In genomic region chr17:75590849-75591721, GRCh38 we compare ENCODE assay signal across 16 cellular contexts. TPM values are rescaled to one million over a fixed set of nuclear protein-coding genes. Genes with fewer than 3 reads are reported as not detected.
A peak's percentile ranks its signal among the peaks of the same experiment; 100 is the strongest.
DNase-seq lines count a peak whose midpoint lies in the region; ATAC-seq, FAIRE-seq and TF ChIP-seq lines count a peak whose summit lies in the region.
"Had no signal": no experiment of that assay in that cellular context is flagged by ENCODE, and none has a peak within 500 bp of the region (broad histone marks: within the 10 kb centered on the region; RNA-seq: fewer than 3 reads in every experiment).

No MANE protein-coding gene starts in this region.

- no peak for FAIRE-seq in GM12878 (lab: Jason Lieb, UNC)
- FAIRE-seq: K562 had no signal

- H3K27me3 ChIP-seq in BLaER1 (no peaks in the 10 kb centered on the region), H7 (ENCODE audit: control insufficient read depth, insufficient read depth, low read length) (peaks cover 26% of the 10 kb centered on the region), GM12878 (replicated peaks in 1 of 2; ENCODE audit: control insufficient read depth in 2 of 2, insufficient read depth in 2 of 2, low read length in 1 of 2) (peaks cover 5 to 9% of the 10 kb centered on the region in 2 experiments)

- WGBS in GM12878 (ENCODE audit: insufficient coverage, insufficient replicate concordance, low lambda C conversion rate, missing lambda C conversion rate): 53% methylated on average over 12 of the region's 12 CpGs

- ATAC-seq in GM12878: no peak
- ATAC-seq in HG03039 (IDR thresholded peaks at IDR 0.05; ENCODE audit: unreplicated experiment): no peak
- no peak for ATAC-seq in GM21390 (IDR thresholded peaks at IDR 0.05; ENCODE audit: unreplicated experiment)
- ATAC-seq in left ventricle myocardium superior: no peak
- ATAC-seq: activated CD4-positive, alpha-beta T cell treated with anti-CD3 and anti-CD28 coated beads for 36 hours; activated T-cell treated with anti-CD3 and anti-CD28 coated beads, Interleukin-2, amount 50 U/mL, for 72 hours; GM23338; K562 had no signal

- H3K9ac ChIP-seq in BLaER1 (peak overlapping the region; percentile 76; the same call in 1 of the 2 replicates), GM12878 (ENCODE audit: control insufficient read depth, insufficient read depth, low read length) (no peak overlapping the region)

- POLR2A ChIA-PET in GM12878 (lab: Charles Lee): no interaction called here

- peaks cover 61% of the 10 kb centered on the region for H4K20me1 ChIP-seq in BLaER1
- no peaks in the 10 kb centered on the region for H4K20me1 ChIP-seq in GM12878 (ENCODE audit: control insufficient read depth, insufficient read depth)

- H3K79me2 ChIP-seq in GM12878 (ENCODE audit: control insufficient read depth, insufficient read depth, low read length): no peaks in the 10 kb centered on the region

- intact Hi-C loops in GM12878 (cut with micrococcal nuclease; ENCODE audit: unreplicated experiment): no loop called here
- intact Hi-C loops in left ventricle myocardium superior (cut with micrococcal nuclease): no loop called here

- no peak for TF ChIP-seq RAD21 in GM12878 (IDR thresholded peaks at IDR 0.05; ENCODE audit: insufficient read depth, low read depth, low read length)

- in situ Hi-C loops in GM12878 (cut with MboI): loop anchor here (10.0 kb wide), 1 partner anchor 166 kb away; no protein-coding TSS in a partner anchor

- peaks cover under 1% of the 10 kb centered on the region for H3K36me3 Mint-ChIP-seq in neural crest cell (ENCODE audit: low read depth)

- CTCF ChIA-PET in GM12878 (lab: Yijun Ruan, JAX): interaction anchor here (0.6 to 3.7 kb wide), 11 partner anchors 10 to 300 kb away, joined by 3 to 20 read pairs (median 4); partner anchors contain the start of genes SMIM5 and TSEN54

- H2AFZ ChIP-seq in GM12878 (ENCODE audit: control insufficient read depth, low read depth, low read length): no peak overlapping the region
- H2AFZ ChIP-seq: GM23338 had no signal

- SMC1A ChIA-PET in GM12878 (lab: Charles Lee; ENCODE audit: uncharacterized antibody, unreplicated experiment): interaction anchor here (1.3 kb wide), 1 partner anchor 162 kb away, joined by 3 read pairs; no protein-coding TSS in a partner anchor

- H3K4me1 ChIP-seq in BLaER1 (peaks cover 37% of the 10 kb centered on the region), GM12878 (ENCODE audit: control insufficient read depth, insufficient read depth, low read length) (0 out of 2 replicates have a peak, but pooled peaks cover 4% of the 10 kb centered on the region)

- RAD21 ChIA-PET in GM12878 (lab: Charles Lee; ENCODE audit: unreplicated experiment): interaction anchor here (1.5 to 1.8 kb wide), 2 partner anchors 75 to 390 kb away, joined by 3 to 4 read pairs; partner anchors contain the start of gene TSEN54

- H3K27ac ChIP-seq in BLaER1 (peak overlapping the region; percentile 37; the same call in 1 of the 2 replicates), GM12878 (ENCODE audit: control insufficient read depth, insufficient read depth) (no peak overlapping the region)

- H3K9me3 Mint-ChIP-seq in neural crest cell: no peaks in the 10 kb centered on the region
- H3K9me3 Mint-ChIP-seq: activated T-cell treated with anti-CD3 and anti-CD28 coated beads, Interleukin-2, amount 50 U/mL, for 72 hours had no signal

- TF ChIP-seq CTCF in GM12878 (IDR thresholded peaks at IDR 0.05 in 2 of 3, conservative IDR thresholded peaks at IDR 0.05 in 1 of 3; ENCODE audit: control insufficient read depth in 2 of 3, extremely low read depth in 1 of 3, insufficient read depth in 1 of 3, low read depth in 3 of 3, low read length in 3 of 3) (no peak), neural crest cell (conservative IDR thresholded peaks at IDR 0.05) (no peak)

- no peak for TF ChIP-seq EP300 in GM12878 (IDR thresholded peaks at IDR 0.05; ENCODE audit: borderline replicate concordance in 1 of 2, control insufficient read depth in 1 of 2, low read depth in 2 of 2, low read length in 2 of 2)

- H3K4me2 ChIP-seq in BLaER1: peak overlapping the region; percentile 96
- H3K4me2 ChIP-seq in GM12878 (ENCODE audit: control insufficient read depth, insufficient read depth): no peak overlapping the region

- H3K36me3 ChIP-seq in BLaER1 (peaks cover 57% of the 10 kb centered on the region), H7 (replicated peaks; ENCODE audit: control insufficient read depth, insufficient read depth, low read length) (no peaks in the 10 kb centered on the region), GM12878 (ENCODE audit: control insufficient read depth in 2 of 2, insufficient read depth in 2 of 2, low read length in 1 of 2) (no peaks in the 10 kb centered on the region)

- BruUV-seq in GM12878 (replicated peaks; lab: Mats Ljungman, UMichigan): no TSS peak

- H3K4me3 Mint-ChIP-seq in neural crest cell: peak overlapping the region; percentile 46

- H3K4me3 ChIP-seq in BLaER1: peak overlapping the region; percentile 90; the same call in 1 of the 2 replicates
- no peak overlapping the region for H3K4me3 ChIP-seq in H7 (ENCODE audit: insufficient read depth, low read depth, low read length)
- no peak overlapping the region for H3K4me3 ChIP-seq in GM12878
- H3K4me3 ChIP-seq: K562 had no signal

- H3K4me1 Mint-ChIP-seq in neural crest cell: peaks cover 5% of the 10 kb centered on the region
- H3K4me1 Mint-ChIP-seq: activated CD4-positive, alpha-beta T cell treated with anti-CD3 and anti-CD28 coated beads for 36 hours; GM23338 had no signal

- H3K9me3 ChIP-seq in BLaER1 (no peaks in the 10 kb centered on the region), GM12878 (replicated peaks; ENCODE audit: control insufficient read depth, insufficient read depth, low read length) (no peaks in the 10 kb centered on the region)

- H3K27ac Mint-ChIP-seq in neural crest cell (ENCODE audit: unreplicated experiment): peak overlapping the region; percentile 14
- H3K27ac Mint-ChIP-seq: activated CD4-positive, alpha-beta T cell treated with anti-CD3 and anti-CD28 coated beads for 36 hours; activated T-cell treated with anti-CD3 and anti-CD28 coated beads, Interleukin-2, amount 50 U/mL, for 72 hours; GM23338 had no signal

- peaks cover 15% of the 10 kb centered on the region for H3K27me3 Mint-ChIP-seq in neural crest cell (ENCODE audit: low read depth)

- DNase-seq in H7 (peak; percentile 15), GM12878 (ENCODE audit: low read depth, low spot score) (no peak), neural crest cell (ENCODE audit: low read depth, low spot score) (no peak), left ventricle myocardium superior (no peak)
- DNase-seq: activated CD4-positive, alpha-beta T cell treated with anti-CD3 and anti-CD28 coated beads for 36 hours; activated T-cell treated with anti-CD3 and anti-CD28 coated beads, Interleukin-2, amount 50 U/mL, for 72 hours; mammary epithelial cell; NCI-H2107; NCI-H524; SIG-M5; stimulated activated CD4-positive, alpha-beta T cell treated with anti-CD3 and anti-CD28 coated beads, Interleukin-1b, Interleukin-23, amount 100 ng/mL, for 48 hours had no signal

- TF ChIP-seq POLR2A in GM12878 (IDR thresholded peaks at IDR 0.05; ENCODE audit: low read depth, low read length): no peak

RNA-seq across cellular contexts. Expression of gene MYO15B, which starts 3.5 kb away (rescaled TPM):
- 9.9 and 14.6 TPM in 2 replicates for total RNA-seq in H7 (2014; rRNA removed; shearing (Covaris generic))
- 43.1 and 49.0 TPM in 2 replicates for total RNA-seq in GM12878 (2013; cell fraction: nucleolus; rRNA removed)
- 4.3 and 6.7 TPM in 2 replicates for total RNA-seq in GM12878 (2014; rRNA removed)
- 2.3 and 2.7 TPM in 2 replicates for total RNA-seq in GM12878 (2014; rRNA removed; fragmentation: Illumina TruSeq; extraction: Trizol)
- 12.3 and 15.4 TPM in 2 replicates for total RNA-seq in GM12878 (2021)
- 3.0 TPM for polyA plus RNA-seq in GM12878 (2011; ENCODE audit: low read depth)
- 0.67 and 0.82 TPM in 2 replicates for polyA plus RNA-seq in GM12878 (2011; rRNA removed)
- polyA plus RNA-seq in GM12878 (2011; cell fraction: cytosol; rRNA removed): 0.73 and 0.92 TPM in 2 replicates
- 16.5 and 17.3 TPM in 2 replicates for polyA plus RNA-seq in GM12878 (2011; cell fraction: nucleus; rRNA removed)
- polyA plus RNA-seq in GM12878 (2012): 14.4 and 19.5 TPM in 2 replicates
- polyA plus RNA-seq in GM12878 (2014; fragmentation: Illumina TruSeq; extraction: Trizol): 2.1 and 3.6 TPM in 2 replicates
- under 1 TPM in 1 of 2 experiments, not detected in 1; 0.82 TPM for polyA plus RNA-seq in GM12878 (2014; fragmentation: Nextera tagmentation; extraction: Ambion mirVana)
- 9.0 and 11.1 TPM in 2 replicates for polyA plus RNA-seq in GM12878 (2014; rRNA removed)
- 1 to 10 TPM; 1.2 to 1.3 TPM for polyA plus RNA-seq in GM12878 (2016; fragmentation: Nextera tagmentation; extraction: Ambion mirVana)
- 0.59 and 0.62 TPM in 2 replicates for polyA minus RNA-seq in GM12878 (2011; rRNA and poly(A)+ RNA removed)
- polyA minus RNA-seq in GM12878 (2011; cell fraction: cytosol; rRNA and poly(A)+ RNA removed): not detected in 2 replicates
- polyA minus RNA-seq in GM12878 (2011; cell fraction: nucleus; rRNA and poly(A)+ RNA removed): 3.1 and 7.0 TPM in 2 replicates
- 23.3 and 23.7 TPM in 2 replicates for total RNA-seq in neural crest cell
- 48.2 TPM for total RNA-seq in left ventricle myocardium superior

RNA-seq across cellular contexts. Expression of gene SMIM5, which starts 42.1 kb away (rescaled TPM):
- total RNA-seq in H7 (2014; rRNA removed; shearing (Covaris generic)): 0.11 TPM in 1 of 2 replicates, not detected in the other
- total RNA-seq in GM12878 (2013; cell fraction: nucleolus; rRNA removed): 0.38 and 0.61 TPM in 2 replicates
- total RNA-seq in GM12878 (2014; rRNA removed) (not detected in 2 replicates), GM12878 (2014; rRNA removed; fragmentation: Illumina TruSeq; extraction: Trizol) (not detected in 2 replicates), GM12878 (2021) (not detected in 2 replicates), neural crest cell (0.32 TPM in 1 of 2 replicates, not detected in the other), left ventricle myocardium superior (15.8 TPM)
- polyA plus RNA-seq in GM12878 (2011; ENCODE audit: low read depth): 0.07 TPM
- polyA plus RNA-seq in GM12878 (2011; rRNA removed) (not detected in 2 replicates), GM12878 (2014; fragmentation: Illumina TruSeq; extraction: Trizol) (not detected in 2 replicates), GM12878 (2014; fragmentation: Nextera tagmentation; extraction: Ambion mirVana) (not detected), GM12878 (2014; rRNA removed) (0.04 TPM in 1 of 2 replicates, not detected in the other), GM12878 (2016; fragmentation: Nextera tagmentation; extraction: Ambion mirVana) (under 1 TPM; 0.08 to 0.11 TPM)
- not detected in 2 replicates for polyA plus RNA-seq in GM12878 (2011; cell fraction: cytosol; rRNA removed)
- polyA plus RNA-seq in GM12878 (2011; cell fraction: nucleus; rRNA removed): 0.20 TPM in 1 of 2 replicates, not detected in the other
- polyA plus RNA-seq in GM12878 (2012): 0.20 and 0.39 TPM in 2 replicates
- not detected in 2 replicates for polyA minus RNA-seq in GM12878 (2011; rRNA and poly(A)+ RNA removed)
- not detected in 2 replicates for polyA minus RNA-seq in GM12878 (2011; cell fraction: cytosol; rRNA and poly(A)+ RNA removed)
- not detected in 2 replicates for polyA minus RNA-seq in GM12878 (2011; cell fraction: nucleus; rRNA and poly(A)+ RNA removed)
- total RNA-seq: GM23338, K562, mammary epithelial cell had no signal

Comparison
In these comparisons a context has a peak if more than half of its experiments do, and no peak if none do; other contexts are left out.
1. RNA of gene SMIM5, which starts 42.1 kb away (total RNA-seq): 15.8 TPM in left ventricle myocardium superior (single experiment); 0.32 TPM in neural crest cell, 0.11 TPM in H7 and 0.38 to 0.61 TPM in GM12878; every median in the first group is over 10 times any median in the second.